ENCODE assay signal across 8 cellular contexts in genomic region chr6:32153835-32154513, GRCh38. TPM values are rescaled to one million over a fixed set of nuclear protein-coding genes. Genes with fewer than 3 reads are reported as not detected.
DNase-seq lines count a peak whose midpoint lies in the region; ATAC-seq, FAIRE-seq and TF ChIP-seq lines count a peak whose summit lies in the region.

A gene with protein sequence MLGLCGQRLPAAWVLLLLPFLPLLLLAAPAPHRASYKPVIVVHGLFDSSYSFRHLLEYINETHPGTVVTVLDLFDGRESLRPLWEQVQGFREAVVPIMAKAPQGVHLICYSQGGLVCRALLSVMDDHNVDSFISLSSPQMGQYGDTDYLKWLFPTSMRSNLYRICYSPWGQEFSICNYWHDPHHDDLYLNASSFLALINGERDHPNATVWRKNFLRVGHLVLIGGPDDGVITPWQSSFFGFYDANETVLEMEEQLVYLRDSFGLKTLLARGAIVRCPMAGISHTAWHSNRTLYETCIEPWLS (plus strand): TSS chr6:32154141. CDS start chr6:32154595, 454 bp downstream.

- TSS peak; percentile 32 for BruUV-seq in endothelial cell of umbilical vein (replicated peaks; lab: Mats Ljungman, UMichigan)

- no peaks in the 10 kb centered on the region for H4K20me1 ChIP-seq in endothelial cell of umbilical vein (replicated peaks; ENCODE audit: control insufficient read depth, extremely low read depth, insufficient read depth, low read length)

- POLR2A ChIA-PET in endothelial cell of umbilical vein (lab: Charles Lee): no interaction called here

- dilution Hi-C loops in endothelial cell of umbilical vein (cut with MboI; ENCODE audit: extremely low pct_ligation_motif_present, low sequenced_read_pairs): no loop called here

- H3K36me3 ChIP-seq in HUES6 (ENCODE audit: control insufficient read depth, insufficient read depth, low read length) (peaks cover 25% of the 10 kb centered on the region), endothelial cell of umbilical vein (ENCODE audit: control insufficient read depth in 2 of 2, extremely low read depth in 1 of 2, insufficient read depth in 2 of 2, low read length in 2 of 2) (peaks cover 0 to 7% of the 10 kb centered on the region in 2 experiments)

- TF ChIP-seq CTCF in endothelial cell of umbilical vein (IDR thresholded peaks at IDR 0.05; ENCODE audit: extremely low read depth in 1 of 2, insufficient read depth in 1 of 2, low read depth in 1 of 2, low read length in 2 of 2): no peak

- DNase-seq in ELF-1 (ENCODE audit: low read depth, low spot score) (peak; percentile 94), OCI-M1 (lab: John Stamatoyannopoulos, UW) (peak; percentile 97), activated T-cell treated with anti-CD3 and anti-CD28 coated beads for 24 hours (ENCODE audit: low read depth) (peak; percentile 79), endothelial cell of umbilical vein (ENCODE audit: low read depth, low spot score) (peak; percentile 94), midbrain (lab: John Stamatoyannopoulos, UW) (peak; percentile 90)
- DNase-seq in stimulated activated CD8-positive, alpha-beta memory T cell treated with anti-CD3 and anti-CD28 coated beads, Interleukin-15, amount 100 ng/mL, for 24 hours (ENCODE audit: low read depth): peak; percentile 62

- H3K27me3 ChIP-seq in HUES6 (ENCODE audit: control insufficient read depth, insufficient read depth, low read length) (peaks cover 34% of the 10 kb centered on the region), endothelial cell of umbilical vein (ENCODE audit: control insufficient read depth in 2 of 2, insufficient read depth in 2 of 2, low read length in 2 of 2) (peaks cover 4 to 5% of the 10 kb centered on the region in 2 experiments)

- CTCF ChIA-PET in endothelial cell of umbilical vein (lab: Charles Lee): interaction anchor here (1.0 to 1.2 kb wide), 5 partner anchors 11 to 42 kb away, joined by 3 to 7 read pairs (median 5); no protein-coding TSS in a partner anchor

- peak within 1 kb of the TSS; percentile 76 for H2AFZ ChIP-seq in endothelial cell of umbilical vein (ENCODE audit: low read depth, low read length)

- H3K9me3 ChIP-seq in HUES6 (ENCODE audit: control insufficient read depth, insufficient read depth, low read depth, low read length) (no peaks in the 10 kb centered on the region), endothelial cell of umbilical vein (replicated peaks; ENCODE audit: control insufficient read depth, insufficient read depth, low read length) (no peaks in the 10 kb centered on the region)

- peak; percentile 93 for FAIRE-seq in endothelial cell of umbilical vein (lab: Jason Lieb, UNC)

- H3K27ac ChIP-seq in HUES6 (ENCODE audit: low read depth, low read length) (peak within 1 kb of the TSS; percentile 72; the same call in 1 of the 2 replicates), endothelial cell of umbilical vein (ENCODE audit: insufficient read depth, low read depth, low read length) (peak within 1 kb of the TSS; percentile 51)

- no peaks in the 10 kb centered on the region for H3K9me1 ChIP-seq in endothelial cell of umbilical vein (replicated peaks; ENCODE audit: control insufficient read depth, extremely low read depth, insufficient read depth, low read length)

- H3K9ac ChIP-seq in HUES6 (ENCODE audit: low read length) (peak within 1 kb of the TSS; percentile 91), endothelial cell of umbilical vein (replicated peaks; ENCODE audit: extremely low read depth, insufficient read depth, low read length) (peak within 1 kb of the TSS; percentile 64)

- H3K4me2 ChIP-seq in endothelial cell of umbilical vein (ENCODE audit: insufficient read depth, low read length): peak within 1 kb of the TSS; percentile 40

- peak; percentile 61 for TF ChIP-seq POLR2A in endothelial cell of umbilical vein (IDR thresholded peaks at IDR 0.05; ENCODE audit: low read depth, low read length)

- peak within 1 kb of the TSS; percentile 86 for H3K4me3 ChIP-seq in HUES6 (ENCODE audit: low read depth, low read length)
- H3K4me3 ChIP-seq in endothelial cell of umbilical vein (replicated peaks in 1 of 3; ENCODE audit: insufficient read depth in 1 of 3, low read depth in 1 of 3, low read length in 3 of 3): peak within 1 kb of the TSS; percentile 41 to 71 (median 60)

- peaks cover 4% of the 10 kb centered on the region for H3K79me2 ChIP-seq in endothelial cell of umbilical vein (ENCODE audit: control insufficient read depth, insufficient read depth, low read length)

- H3K4me1 ChIP-seq in HUES6 (ENCODE audit: control insufficient read depth, insufficient read depth, low read length) (peaks cover 30% of the 10 kb centered on the region), endothelial cell of umbilical vein (ENCODE audit: control insufficient read depth, extremely low read depth, insufficient read depth, low read length) (peaks cover 23% of the 10 kb centered on the region)

- intact Hi-C loops in endothelial cell of umbilical vein (cut with micrococcal nuclease): loop anchor here (1.0 kb wide), 4 partner anchors 22 to 41 kb away; partner anchors contain the start of genes AGPAT1 and FKBPL

- no peak for ATAC-seq in HG02870 (IDR thresholded peaks at IDR 0.05; ENCODE audit: unreplicated experiment)

TF ChIP-seq in endothelial cell of umbilical vein, 7 proteins besides CTCF, POLR2A, EP300 and RAD21:
- TF ChIP-seq GATA2 (IDR thresholded peaks at IDR 0.05; ENCODE audit: insufficient read depth, insufficient read length, low read depth, low read length): no peak
- no peak for TF ChIP-seq MAX (IDR thresholded peaks at IDR 0.05; ENCODE audit: insufficient read depth, insufficient read length)
- TF ChIP-seq POLR2AphosphoS5 (IDR thresholded peaks at IDR 0.05; ENCODE audit: insufficient read depth, low read depth, low read length): no peak
- no peak for TF ChIP-seq EZH2 (IDR thresholded peaks at IDR 0.05; ENCODE audit: borderline replicate concordance, low read depth, low read length, severe bottlenecking)
- TF ChIP-seq JUN (IDR thresholded peaks at IDR 0.05; ENCODE audit: borderline replicate concordance, insufficient read depth, insufficient read length, low read depth): no peak

RNA-seq across cellular contexts. Expression of the gene that starts here (rescaled TPM):
- total RNA-seq in endothelial cell of umbilical vein: 27.2 and 27.6 TPM in 2 replicates
- 44.6 and 47.3 TPM in 2 replicates for polyA plus RNA-seq in endothelial cell of umbilical vein
- polyA plus RNA-seq in endothelial cell of umbilical vein (2011; cell fraction: cytosol; rRNA removed): 27.2 and 31.8 TPM in 2 replicates
- 64.0 and 71.2 TPM in 2 replicates for polyA plus RNA-seq in endothelial cell of umbilical vein (2011; cell fraction: nucleus; rRNA removed)
- 18.1 and 18.9 TPM in 2 replicates for polyA plus RNA-seq in endothelial cell of umbilical vein (2012)
- 34.7 and 48.9 TPM in 2 replicates for polyA minus RNA-seq in endothelial cell of umbilical vein
- 26.2 TPM for polyA minus RNA-seq in endothelial cell of umbilical vein (2011; cell fraction: cytosol; rRNA and poly(A)+ RNA removed)
- polyA minus RNA-seq in endothelial cell of umbilical vein (2011; cell fraction: nucleus; rRNA and poly(A)+ RNA removed): 20.8 and 23.4 TPM in 2 replicates
